8 cellular contexts compared by ENCODE assay signal in the genomic region with DNA sequence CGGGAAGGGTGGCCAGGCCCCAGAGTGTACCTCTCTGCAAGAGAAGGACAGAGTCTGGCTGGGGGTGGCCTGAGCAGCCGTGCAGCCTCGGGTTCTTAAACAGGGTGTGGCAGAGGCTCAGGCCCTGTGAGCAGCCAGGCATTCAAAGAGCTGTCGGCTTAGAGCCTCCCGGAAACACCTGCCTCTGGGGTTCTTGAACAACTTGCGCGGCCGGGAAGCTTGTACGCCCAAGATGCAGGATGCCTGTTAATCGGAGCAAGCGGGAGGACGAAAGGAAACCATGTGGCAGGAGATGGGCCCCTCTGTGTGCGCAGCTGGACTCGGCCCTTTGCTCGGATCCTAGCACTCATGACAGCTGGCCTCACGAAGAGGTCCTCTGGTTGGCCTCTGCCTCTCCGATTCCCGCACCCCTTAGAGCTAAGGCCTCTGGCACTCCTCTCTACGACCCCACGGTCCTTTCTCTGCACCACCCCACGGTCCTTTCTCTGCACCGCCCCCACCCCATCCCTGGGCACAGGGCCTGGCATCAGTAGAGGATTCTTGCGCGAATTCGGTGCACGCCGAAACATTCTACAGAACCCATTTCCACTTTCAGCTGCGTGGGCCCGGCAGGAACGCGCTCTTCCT. TPM values are rescaled to one million over a fixed set of nuclear protein-coding genes. Genes with fewer than 3 reads are reported as not detected.
DNase-seq lines count a peak whose midpoint lies in the region; FAIRE-seq and TF ChIP-seq lines count a peak whose summit lies in the region.

No MANE protein-coding gene starts in this region.

- H3K36me3 ChIP-seq in neural progenitor cell, result no peaks in the 10 kb centered on the region

- H3K4me3 ChIP-seq in neural progenitor cell (no peak overlapping the region), lower leg skin (ENCODE audit: low read depth, poor library complexity, severe bottlenecking) (no peak overlapping the region)

- TF ChIP-seq CTCF in neural progenitor cell (IDR thresholded peaks at IDR 0.05) (no peak), lower leg skin (IDR thresholded peaks at IDR 0.05) (no peak)

- no peak overlapping the region for H3K27ac Mint-ChIP-seq in neural progenitor cell

- TF ChIP-seq POLR2A in GM12891 (IDR thresholded peaks at IDR 0.05; ENCODE audit: low read depth, low read length) (no peak), lower leg skin (IDR thresholded peaks at IDR 0.05) (no peak)

- peak; percentile 52 for DNase-seq in GM12891 (ENCODE audit: insufficient read length, low spot score)
- DNase-seq in NAMALWA (ENCODE audit: low spot score), result peak; percentile 47
- DNase-seq in cerebellar cortex (ENCODE audit: low spot score), result peak; percentile 23
- peak; percentile 34 for DNase-seq in neural progenitor cell (ENCODE audit: low spot score)
- no peak for DNase-seq in NCI-H1048 (lab: John Stamatoyannopoulos, UW)
- no peak for DNase-seq in Ammon's horn (ENCODE audit: low spot score)
- DNase-seq in T-helper 2 cell, result no peak
- DNase-seq in lower leg skin (ENCODE audit: low spot score in 2 of 2), result no peak

- intact Hi-C loops in lower leg skin (cut with DNase I; ENCODE audit: low total_unique reads), result loop anchor here (5.0 kb wide), 1 partner anchor 863 kb away; no protein-coding TSS in a partner anchor

- peaks cover 52% of the 10 kb centered on the region for H3K27me3 ChIP-seq in neural progenitor cell

- no peak overlapping the region for H3K27ac ChIP-seq in neural progenitor cell

- 21 to 25% methylated on average over 30 to 31 of the region's 31 CpGs for WGBS in lower leg skin, 2 donors

- H4K20me1 ChIP-seq in neural progenitor cell (ENCODE audit: low read depth), result no peaks in the 10 kb centered on the region

- peaks cover 24% of the 10 kb centered on the region for H3K4me1 ChIP-seq in neural progenitor cell

- H3K79me2 ChIP-seq in neural progenitor cell (ENCODE audit: low read depth), result no peaks in the 10 kb centered on the region

- H3K36me3 Mint-ChIP-seq in neural progenitor cell, result no peaks in the 10 kb centered on the region

- H3K9me3 ChIP-seq in neural progenitor cell (ENCODE audit: low read depth), result peaks cover 7% of the 10 kb centered on the region

- no peak overlapping the region for H2AFZ ChIP-seq in neural progenitor cell (replicated peaks)

- no peak overlapping the region for H3K4me3 Mint-ChIP-seq in neural progenitor cell

- H3K9me3 Mint-ChIP-seq in neural progenitor cell, result peaks cover 6% of the 10 kb centered on the region

- FAIRE-seq in GM12891 (lab: Jason Lieb, UNC), result no peak

- H3K4me1 Mint-ChIP-seq in neural progenitor cell, result peaks cover 30% of the 10 kb centered on the region

- no peak overlapping the region for H3K9ac ChIP-seq in neural progenitor cell

- no peaks in the 10 kb centered on the region for H3F3A ChIP-seq in neural progenitor cell (ENCODE audit: low read depth)

- peaks cover 16% of the 10 kb centered on the region for H3K27me3 Mint-ChIP-seq in neural progenitor cell (ENCODE audit: insufficient read depth, low read depth)

- H3K4me2 ChIP-seq in neural progenitor cell, result peak overlapping the region; percentile 20

TF ChIP-seq in GM12891, 5 proteins besides CTCF, POLR2A, EP300 and RAD21:
- TF ChIP-seq TAF1 (IDR thresholded peaks at IDR 0.05; ENCODE audit: low read depth, low read length) (no peak), POU2F2 (IDR thresholded peaks at IDR 0.05; ENCODE audit: low read depth, low read length) (no peak), POLR2AphosphoS5 (IDR thresholded peaks at IDR 0.05; ENCODE audit: low read depth, low read length) (no peak), PAX5 (IDR thresholded peaks at IDR 0.05; ENCODE audit: insufficient read depth, low read length, severe bottlenecking) (no peak), SPI1 (IDR thresholded peaks at IDR 0.05; ENCODE audit: low read depth, low read length) (no peak)

RNA-seq across cellular contexts. Expression of a gene that starts 23.9 kb away (rescaled TPM):
- polyA plus RNA-seq in GM12891 (2012; ENCODE audit: low read depth, missing spikeins), result 0.19 TPM
- 8.5 and 10.3 TPM in 2 replicates for total RNA-seq in neural progenitor cell (ENCODE audit: low replicate concordance)
- 10 to 100 TPM in 1 of 4 donors, 1 to 10 TPM in 3; 6.8 to 12.1 (median 9.2) TPM for total RNA-seq in lower leg skin

RNA-seq across cellular contexts. Expression of a gene that starts 25.2 kb away (rescaled TPM):
- polyA plus RNA-seq in GM12891 (2012; ENCODE audit: low read depth, missing spikeins), result 13.1 TPM
- total RNA-seq in neural progenitor cell (ENCODE audit: low replicate concordance) (35.7 and 46.2 TPM in 2 replicates), lower leg skin (10 to 100 TPM; 15.6 to 25.8 (median 21.2) TPM)

Comparison
In these comparisons a context has a peak if more than half of its experiments do, and no peak if none do; other contexts are left out.
1. DNase-seq: peak in GM12891 (single experiment), NAMALWA (single experiment), cerebellar cortex (single experiment) and neural progenitor cell (single experiment); none in NCI-H1048 (single experiment), Ammon's horn (single experiment), T-helper 2 cell (0 of 5) and lower leg skin (0 of 2).